22 cellular contexts compared by ENCODE assay signal in the genomic region with DNA sequence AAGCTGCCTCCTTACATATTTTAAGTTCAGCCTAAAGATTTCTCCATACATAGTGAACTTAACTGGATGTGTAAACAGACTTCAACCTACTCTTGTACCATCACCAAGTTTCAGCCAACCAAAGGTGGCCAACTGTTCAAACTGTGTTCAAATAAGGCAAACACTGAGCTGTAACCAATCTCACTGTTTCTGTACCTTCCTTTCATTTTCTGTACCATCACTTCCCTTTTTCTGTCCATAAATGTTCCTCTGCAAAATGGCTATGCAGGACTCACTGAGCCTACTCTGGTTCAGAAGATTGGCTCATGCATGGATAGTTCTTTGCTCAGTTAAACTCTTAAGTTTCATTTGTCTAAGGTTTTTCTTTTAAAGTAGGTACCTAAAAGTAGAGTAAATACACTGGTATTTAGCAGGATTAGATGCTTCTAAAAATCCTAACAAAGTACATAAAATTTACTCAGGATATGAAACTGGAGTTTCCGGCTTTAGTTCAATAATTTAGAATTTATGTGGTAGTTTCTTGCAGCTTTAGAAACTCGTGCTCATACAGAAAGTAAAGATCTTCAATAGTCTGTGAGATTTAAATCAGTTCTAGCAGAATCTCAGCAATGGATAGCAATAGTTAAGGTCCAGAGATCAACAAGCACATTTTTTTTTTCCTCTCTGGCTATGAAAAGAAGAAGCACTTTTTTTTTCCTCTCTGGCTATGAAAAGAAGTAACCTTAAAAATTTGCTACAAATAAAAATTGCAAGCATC.
DNase-seq lines count a peak whose midpoint lies in the region; ATAC-seq, FAIRE-seq and TF ChIP-seq lines count a peak whose summit lies in the region.
"Had no signal": no experiment of that assay in that cellular context is flagged by ENCODE, and none has a peak within 500 bp of the region (broad histone marks: within the 10 kb centered on the region; RNA-seq: fewer than 3 reads in every experiment).

No MANE protein-coding gene starts in this region.

- no peak overlapping the region for H3K4me3 ChIP-seq in kidney (ENCODE audit: low read length in 2 of 2)
- H3K4me3 ChIP-seq: A549, sigmoid colon had no signal

- FAIRE-seq in GM12891 (lab: Jason Lieb, UNC) (no peak), RCC 7860 (lab: Jason Lieb, UNC) (no peak), kidney (lab: Jason Lieb, UNC) (no peak)
- FAIRE-seq: A549, islet of Langerhans had no signal

- DNase-seq in GM12891 (ENCODE audit: insufficient read length, low spot score) (no peak), MV-4-11 (lab: John Stamatoyannopoulos, UW) (peak; percentile 82), G401 (ENCODE audit: low spot score) (no peak), NCI-H2171 treated with DMSO at 0.1 percent for 48 hours (lab: John Stamatoyannopoulos, UW) (no peak), RCC 7860 (ENCODE audit: low spot score) (no peak), kidney (no peak)
- DNase-seq: activated B cell treated with CpG ODN at 0.5 μM for 24 hours; activated effector memory CD4-positive, alpha-beta T cell treated with anti-CD3 and anti-CD28 coated beads, Interleukin-2, amount 50 U/mL, for 16 hours; aorta; CD4-positive, alpha-beta memory T cell; glutamatergic neuron; midbrain; NCI-H1436 treated with DMSO at 0.1 percent for 48 hours; NCI-H510A treated with DMSO at 0.1 percent for 48 hours; sigmoid colon; stimulated activated CD4-positive, alpha-beta T cell treated with anti-CD3 and anti-CD28 coated beads, Interleukin-4, amount 100 ng/mL, for 1 hour; T-cell had no signal

- H3K4me1 ChIP-seq in kidney (ENCODE audit: control insufficient read depth in 1 of 2, insufficient read depth in 1 of 2, low read depth in 1 of 2, low read length in 2 of 2) = no peaks in the 10 kb centered on the region
- H3K4me1 ChIP-seq: A549, sigmoid colon had no signal

- ATAC-seq in GM19452 (IDR thresholded peaks at IDR 0.05; ENCODE audit: unreplicated experiment) (peak; percentile 72), HG02938 (IDR thresholded peaks at IDR 0.05; ENCODE audit: unreplicated experiment) (peak; percentile 88)
- ATAC-seq: A549, T-cell had no signal

- H3K9ac ChIP-seq in kidney (ENCODE audit: low read length in 2 of 2) = no peak overlapping the region

- intact Hi-C loops in kidney (cut with DNase I) = no loop called here

- H3K9me3 ChIP-seq in kidney (ENCODE audit: control insufficient read depth in 1 of 2, low read length in 2 of 2) = no peaks in the 10 kb centered on the region
- H3K9me3 ChIP-seq: A549, neutrophil had no signal

- no peak overlapping the region for H3K27ac ChIP-seq in kidney (ENCODE audit: low read depth in 2 of 2, low read length in 2 of 2)
- H3K27ac ChIP-seq: A549, neutrophil, sigmoid colon had no signal

- in situ Hi-C loops in G401 (cut with HindIII; ENCODE audit: low sequenced_read_pairs) = no loop called here

- no peak for TF ChIP-seq CTCF in kidney (IDR thresholded peaks at IDR 0.05; ENCODE audit: borderline replicate concordance, extremely low read depth, insufficient read depth)

- TF ChIP-seq POLR2A in GM12891 (IDR thresholded peaks at IDR 0.05; ENCODE audit: low read depth, low read length) = no peak

- H3K36me3 ChIP-seq in kidney (ENCODE audit: control insufficient read depth in 1 of 2, insufficient read depth in 2 of 2, low read length in 2 of 2) = no peaks in the 10 kb centered on the region
- H3K36me3 ChIP-seq: neutrophil, sigmoid colon had no signal

TF ChIP-seq in GM12891, 5 proteins besides CTCF, POLR2A, EP300 and RAD21:
- TF ChIP-seq POLR2AphosphoS5 (IDR thresholded peaks at IDR 0.05; ENCODE audit: low read depth, low read length) = no peak
- peak; percentile 82 for TF ChIP-seq SPI1 (IDR thresholded peaks at IDR 0.05; ENCODE audit: low read depth, low read length)
- TF ChIP-seq TAF1 (IDR thresholded peaks at IDR 0.05; ENCODE audit: low read depth, low read length) = no peak
